15 cellular contexts compared by ENCODE assay signal in the genomic region with DNA sequence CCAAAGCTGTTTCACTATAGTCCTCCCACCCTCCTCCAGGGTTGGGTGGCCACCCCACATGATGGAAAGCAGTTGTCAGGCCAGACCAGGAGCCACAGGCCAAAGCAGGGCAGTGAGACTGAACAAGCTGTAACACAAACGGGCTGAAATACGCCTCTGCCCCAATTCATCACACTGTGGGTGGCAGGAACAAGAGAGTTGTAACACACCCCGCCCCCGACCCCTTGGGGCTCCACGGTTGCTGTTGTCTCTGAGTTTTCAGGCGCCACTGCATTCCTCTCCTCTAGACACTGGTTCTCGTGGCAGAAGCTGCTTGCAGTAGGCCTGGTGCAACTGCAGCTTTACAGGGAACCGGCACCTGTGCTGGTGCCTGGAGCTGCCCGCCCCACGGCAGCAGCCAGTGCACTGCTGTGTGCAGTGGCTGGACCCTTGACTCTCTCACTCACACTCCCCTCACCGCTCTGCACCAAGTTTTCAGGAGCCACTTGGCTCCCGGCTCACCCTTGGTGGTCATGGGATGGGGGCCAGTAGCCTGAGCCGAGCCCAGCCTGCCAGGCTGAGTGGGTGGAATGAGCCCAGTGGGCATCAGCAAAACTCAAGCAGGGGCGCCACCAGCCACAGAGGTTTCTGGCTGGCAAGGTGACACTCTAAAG.
"Had no signal": no experiment of that assay in that cellular context is flagged by ENCODE, and none has a peak within 500 bp of the region (broad histone marks: within the 10 kb centered on the region; RNA-seq: fewer than 3 reads in every experiment).

No MANE protein-coding gene starts in this region.

- H3K27ac ChIP-seq: ascending aorta, breast epithelium, epithelial cell of prostate, heart left ventricle, prostate gland had no signal

- H3K4me3 ChIP-seq: ascending aorta, breast epithelium, heart left ventricle, prostate gland had no signal

- H3K9me3 ChIP-seq: ascending aorta, prostate gland had no signal

- ATAC-seq: effector memory CD8-positive, alpha-beta T cell; heart left ventricle; left lobe of liver; right cardiac atrium had no signal

- H3K36me3 ChIP-seq: ascending aorta, breast epithelium, heart left ventricle, prostate gland had no signal

- H3K27me3 ChIP-seq: ascending aorta, breast epithelium, heart left ventricle had no signal

- H3K4me1 ChIP-seq: ascending aorta, breast epithelium, heart left ventricle, prostate gland had no signal

- DNase-seq: activated CD4-positive, alpha-beta T cell treated with anti-CD3 and anti-CD28 coated beads for 1 hour; activated CD4-positive, alpha-beta T cell treated with anti-CD3 and anti-CD28 coated beads, Interleukin-2, amount 50 U/mL, for 4 hours; activated naive CD4-positive, alpha-beta T cell treated with Interleukin-2 at 50 U/mL for 16 hours; activated T-cell treated with anti-CD3 and anti-CD28 coated beads for 4 hours; cerebellar nuclear complex; effector memory CD8-positive, alpha-beta T cell; heart left ventricle; T-helper 1 cell; T1000 had no signal
